ENCODE assay signal across 8 cellular contexts in the genomic region with DNA sequence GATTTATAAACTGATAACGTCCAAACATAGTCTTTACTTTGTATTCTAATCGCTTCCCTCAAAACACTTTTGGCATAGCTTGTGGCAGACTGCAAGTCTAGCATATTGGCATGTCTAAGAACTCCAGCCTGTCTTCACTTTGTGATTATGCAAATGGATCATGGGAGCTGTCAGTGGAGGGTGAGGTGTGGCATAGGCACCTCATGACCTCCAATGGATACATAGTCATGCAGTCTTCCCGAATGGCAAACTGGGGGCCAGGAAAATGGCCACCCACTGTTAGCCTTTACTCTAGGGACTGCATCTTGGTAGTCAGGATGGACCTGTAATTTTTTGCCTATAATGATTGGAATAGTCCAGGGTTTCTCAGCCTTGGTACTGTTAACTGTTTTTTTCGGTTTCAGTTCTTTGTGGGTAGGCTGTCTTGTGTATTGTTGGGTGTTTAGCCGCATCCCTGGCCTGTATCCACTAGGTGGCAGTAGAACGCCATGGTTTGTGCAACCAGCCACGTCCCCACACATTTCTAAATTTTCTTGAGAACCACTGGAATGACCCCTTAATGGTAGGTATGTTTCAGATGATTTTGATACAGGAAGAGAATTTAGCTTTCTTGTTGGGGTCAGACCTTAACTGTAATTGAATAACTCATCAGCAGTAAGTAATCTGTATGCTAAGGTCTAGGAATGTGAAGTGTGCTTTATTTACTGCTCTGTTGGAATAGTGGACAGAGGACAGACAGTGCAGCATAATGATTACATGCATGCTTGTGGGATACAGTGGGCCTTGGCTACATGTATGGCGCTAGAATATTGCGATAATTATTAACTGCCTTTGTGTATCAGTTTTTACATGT. TPM values are rescaled to one million over a fixed set of nuclear protein-coding genes. Genes with fewer than 3 reads are reported as not detected.
A peak's percentile ranks its signal among the peaks of the same experiment; 100 is the strongest.
DNase-seq lines count a peak whose midpoint lies in the region; ATAC-seq and TF ChIP-seq lines count a peak whose summit lies in the region.

No MANE protein-coding gene starts in this region.

- TF ChIP-seq CTCF in CD4-positive, alpha-beta T cell (IDR thresholded peaks at IDR 0.05), result peak; percentile 88

- H3K4me1 Mint-ChIP-seq in CD4-positive, alpha-beta T cell (ENCODE audit: low read depth), result peaks cover 40% of the 10 kb centered on the region

- DNase-seq in CD4-positive, alpha-beta T cell, result peak; percentile 61 to 78 (median 68)
- DNase-seq in GM19240 (ENCODE audit: insufficient read length, low spot score) (peak; percentile 56), NT2/D1 (ENCODE audit: low read depth, low spot score) (peak; percentile 65), epithelial cell of prostate (ENCODE audit: low read depth, low spot score) (no peak), myocyte (ENCODE audit: low read depth) (peak; percentile 81)
- DNase-seq in activated CD8-positive, alpha-beta memory T cell treated with anti-CD3 and anti-CD28 coated beads, Interleukin-2, amount 50 U/mL, for 48 hours, result peak; percentile 88
- DNase-seq in stimulated activated CD8-positive, alpha-beta memory T cell treated with anti-CD3 and anti-CD28 coated beads, Interleukin-7, amount 100 ng/mL, for 1 hour (ENCODE audit: low read depth in 2 of 2), result peak; percentile 59 to 64

- H3K27me3 Mint-ChIP-seq in CD4-positive, alpha-beta T cell, result no peaks in the 10 kb centered on the region

- H3K36me3 ChIP-seq in NT2/D1 (ENCODE audit: insufficient read depth, insufficient read length, low read length), result no peaks in the 10 kb centered on the region

- CTCF ChIA-PET in CD4-positive, alpha-beta T cell (lab: Charles Lee), result interaction anchor here (0.6 to 3.0 kb wide), 14 partner anchors 8 to 71 kb away, joined by 3 to 25 read pairs (median 4); a partner anchor contains a TSS

- POLR2A ChIA-PET in CD4-positive, alpha-beta T cell (lab: Charles Lee), result interaction anchor here (1.0 to 1.7 kb wide), 4 partner anchors 20 to 60 kb away, joined by 3 to 5 read pairs (median 4); no protein-coding TSS in a partner anchor

- no peak overlapping the region for H3K27ac ChIP-seq in CD4-positive, alpha-beta T cell (ENCODE audit: low read depth, low read length)
- peak overlapping the region; percentile 5 for H3K27ac ChIP-seq in epithelial cell of prostate

- H3K9ac ChIP-seq in NT2/D1 (ENCODE audit: insufficient read length, low read depth), result no peak overlapping the region

- no peaks in the 10 kb centered on the region for H3K27me3 ChIP-seq in CD4-positive, alpha-beta T cell (ENCODE audit: control insufficient read depth, insufficient read depth, low read length)
- H3K27me3 ChIP-seq in NT2/D1 (ENCODE audit: insufficient read depth, insufficient read length), result no peaks in the 10 kb centered on the region

- H3K36me3 Mint-ChIP-seq in CD4-positive, alpha-beta T cell (ENCODE audit: low read depth), result no peaks in the 10 kb centered on the region

- no peaks in the 10 kb centered on the region for H3K4me1 ChIP-seq in NT2/D1 (ENCODE audit: insufficient read depth, insufficient read length)

- H3K27ac Mint-ChIP-seq in CD4-positive, alpha-beta T cell, result no peak overlapping the region

- intact Hi-C loops in CD4-positive, alpha-beta T cell (cut with DNase I, micrococcal nuclease), result loop anchor here (1.0 to 10.0 kb wide), 8 partner anchors 56 to 690 kb away; a partner anchor contains a TSS

- H3K9me3 ChIP-seq in CD4-positive, alpha-beta T cell (ENCODE audit: control insufficient read depth, low read length), result no peaks in the 10 kb centered on the region
- H3K9me3 ChIP-seq in NT2/D1 (ENCODE audit: insufficient read depth, low read length), result 0 out of 2 replicates have a peak, but pooled peaks cover 1% of the 10 kb centered on the region

- no peak overlapping the region for H3K4me3 ChIP-seq in NT2/D1 (ENCODE audit: insufficient read length, low read depth)

- ATAC-seq in CD4-positive, alpha-beta T cell (ENCODE audit: poor library complexity), result peak; percentile 91
- ATAC-seq in HG03378 (IDR thresholded peaks at IDR 0.05; ENCODE audit: unreplicated experiment), result peak; percentile 84

- H3K9me3 Mint-ChIP-seq in CD4-positive, alpha-beta T cell, result no peaks in the 10 kb centered on the region

- H3K4me3 Mint-ChIP-seq in CD4-positive, alpha-beta T cell, result no peak overlapping the region

RNA-seq across cellular contexts. Expression of a gene that starts 24.6 kb away (rescaled TPM):
- 10 to 100 TPM in 1 of 2 experiments, 1 to 10 TPM in 1; 9.7 to 16.7 TPM for total RNA-seq in CD4-positive, alpha-beta T cell
- not detected in 2 replicates for total RNA-seq in myocyte
- polyA plus RNA-seq in myocyte (2012), result not detected

RNA-seq across cellular contexts. Expression of a gene that starts 50.7 kb away (rescaled TPM):
- under 1 TPM in 1 of 2 experiments, not detected in 1; 0.22 TPM for total RNA-seq in CD4-positive, alpha-beta T cell
- total RNA-seq in myocyte, result not detected in 2 replicates
- not detected for polyA plus RNA-seq in myocyte (2012)

Comparison
In these comparisons a context has a peak if more than half of its experiments do, and no peak if none do; other contexts are left out.
1. RNA of a gene that starts 24.6 kb away (total RNA-seq): 9.7 to 16.7 TPM in CD4-positive, alpha-beta T cell; not detected in myocyte; every median in the first group is over 10 times any median in the second.